ENCODE assay signal across 24 cellular contexts in the genomic region with DNA sequence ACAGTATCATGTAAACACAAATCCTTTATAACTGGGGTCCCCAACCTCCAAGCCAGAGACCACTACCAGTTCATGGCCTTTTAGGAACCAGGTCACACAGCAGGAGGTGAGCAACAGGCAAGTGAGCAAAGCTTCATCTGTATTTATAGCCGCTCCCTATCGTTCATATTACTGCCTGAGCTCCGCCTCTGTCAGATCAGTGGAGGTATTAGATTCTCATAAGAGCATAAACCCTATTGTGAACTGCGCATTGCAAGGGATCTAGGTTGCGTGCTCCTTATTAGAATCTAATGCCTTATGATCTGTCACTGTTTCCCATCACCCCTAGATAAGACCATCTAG. TPM values are rescaled to one million over a fixed set of nuclear protein-coding genes. Genes with fewer than 3 reads are reported as not detected.
A peak's percentile ranks its signal among the peaks of the same experiment; 100 is the strongest.
DNase-seq lines count a peak whose midpoint lies in the region; ATAC-seq and TF ChIP-seq lines count a peak whose summit lies in the region.
"Had no signal": no experiment of that assay in that cellular context is flagged by ENCODE, and none has a peak within 500 bp of the region (broad histone marks: within the 10 kb centered on the region; RNA-seq: fewer than 3 reads in every experiment).

No MANE protein-coding gene starts in this region.

- H3K4me3 Mint-ChIP-seq in type B pancreatic cell: no peak overlapping the region
- H3K4me3 Mint-ChIP-seq: activated naive CD4-positive, alpha-beta T cell treated with anti-CD3 and anti-CD28 coated beads, Interleukin-2, amount 50 U/mL, for 24 hours; activated T-helper 17 cell treated with anti-CD3 and anti-CD28 coated beads, Interleukin-2, amount 50 U/mL, for 72 hours; stimulated activated effector memory CD8-positive, alpha-beta T cell treated with anti-CD3 and anti-CD28 coated beads, Interleukin-12 subunit alpha, Interleukin-12 subunit beta, amount 100 ng/mL, for 72 hours; T-helper 2 cell treated with Interferon-gamma antibody and Interleukin-4, amounts not matched to agents 5 μg/mL and 100 μg/mL, for 36 hours; WTC11 had no signal

- intact Hi-C loops in mucosa of descending colon (cut with DNase I, micrococcal nuclease) (no loop called here), cardiac septum (cut with DNase I) (no loop called here)

- ATAC-seq in left lobe of liver (peak; percentile 29), mucosa of descending colon (no peak)
- ATAC-seq: activated T-helper 17 cell treated with anti-CD3 and anti-CD28 coated beads, Interleukin-2, amount 50 U/mL, for 72 hours; stimulated activated effector memory CD8-positive, alpha-beta T cell treated with anti-CD3 and anti-CD28 coated beads, Interleukin-12 subunit alpha, Interleukin-12 subunit beta, amount 100 ng/mL, for 72 hours; WTC11 had no signal

- peaks cover 7% of the 10 kb centered on the region for H3K4me1 ChIP-seq in mucosa of descending colon (ENCODE audit: low read depth)

- no peak overlapping the region for H3K4me3 ChIP-seq in mucosa of descending colon
- H3K4me3 ChIP-seq: lung, smooth muscle cell had no signal

- peaks cover 16% of the 10 kb centered on the region for H3K36me3 Mint-ChIP-seq in type B pancreatic cell
- H3K36me3 Mint-ChIP-seq: CD14-positive monocyte; stimulated activated effector memory CD8-positive, alpha-beta T cell treated with anti-CD3 and anti-CD28 coated beads, Interleukin-12 subunit alpha, Interleukin-12 subunit beta, amount 100 ng/mL, for 72 hours; WTC11 had no signal

- no peaks in the 10 kb centered on the region for H3K36me3 ChIP-seq in mucosa of descending colon (ENCODE audit: low read depth)

- no peaks in the 10 kb centered on the region for H3K9me3 ChIP-seq in mucosa of descending colon

- H3K27ac Mint-ChIP-seq in type B pancreatic cell: peak overlapping the region; percentile 22
- H3K27ac Mint-ChIP-seq: activated naive CD4-positive, alpha-beta T cell treated with anti-CD3 and anti-CD28 coated beads, Interleukin-2, amount 50 U/mL, for 24 hours; activated T-helper 17 cell treated with anti-CD3 and anti-CD28 coated beads, Interleukin-2, amount 50 U/mL, for 72 hours; stimulated activated effector memory CD8-positive, alpha-beta T cell treated with anti-CD3 and anti-CD28 coated beads, Interleukin-12 subunit alpha, Interleukin-12 subunit beta, amount 100 ng/mL, for 72 hours; T-helper 2 cell treated with Interferon-gamma antibody and Interleukin-4, amounts not matched to agents 5 μg/mL and 100 μg/mL, for 36 hours; WTC11 had no signal

- H3K9me3 Mint-ChIP-seq in type B pancreatic cell: no peaks in the 10 kb centered on the region
- H3K9me3 Mint-ChIP-seq: activated naive CD4-positive, alpha-beta T cell treated with anti-CD3 and anti-CD28 coated beads, Interleukin-2, amount 50 U/mL, for 24 hours; activated T-helper 17 cell treated with anti-CD3 and anti-CD28 coated beads, Interleukin-2, amount 50 U/mL, for 72 hours; stimulated activated effector memory CD8-positive, alpha-beta T cell treated with anti-CD3 and anti-CD28 coated beads, Interleukin-12 subunit alpha, Interleukin-12 subunit beta, amount 100 ng/mL, for 72 hours; T-helper 2 cell treated with Interferon-gamma antibody and Interleukin-4, amounts not matched to agents 5 μg/mL and 100 μg/mL, for 36 hours; WTC11 had no signal

- no peaks in the 10 kb centered on the region for H3K27me3 Mint-ChIP-seq in type B pancreatic cell

- peaks cover 16% of the 10 kb centered on the region for H3K4me1 Mint-ChIP-seq in type B pancreatic cell (ENCODE audit: unreplicated experiment)
- H3K4me1 Mint-ChIP-seq: stimulated activated effector memory CD8-positive, alpha-beta T cell treated with anti-CD3 and anti-CD28 coated beads, Interleukin-12 subunit alpha, Interleukin-12 subunit beta, amount 100 ng/mL, for 72 hours had no signal

- no peak for TF ChIP-seq CTCF in type B pancreatic cell (conservative IDR thresholded peaks at IDR 0.05)
- TF ChIP-seq CTCF in mucosa of descending colon (IDR thresholded peaks at IDR 0.05): no peak

- DNase-seq in DMS53 treated with DMSO at 0.1 percent for 48 hours (lab: John Stamatoyannopoulos, UW; ENCODE audit: unreplicated experiment) (peak; percentile 70), NCI-H82 treated with DMSO at 0.1 percent for 48 hours (lab: John Stamatoyannopoulos, UW; ENCODE audit: unreplicated experiment) (peak; percentile 26), left lobe of liver (ENCODE audit: low spot score) (no peak), type B pancreatic cell (ENCODE audit: extremely low spot score, unreplicated experiment) (no peak), mucosa of descending colon (no peak), cardiac septum (ENCODE audit: low spot score) (no peak), NCI-H748 treated with DMSO at 0.1 percent for 48 hours (lab: John Stamatoyannopoulos, UW) (no peak)
- DNase-seq: activated CD4-positive, alpha-beta T cell treated with anti-CD3 and anti-CD28 coated beads, Interleukin-2, amount 50 U/mL, for 4 hours; activated CD8-positive, alpha-beta memory T cell treated with anti-CD3 and anti-CD28 coated beads, Interleukin-2, amount 50 U/mL, for 48 hours; cortex of kidney; GF-D8; NCI-H1048; NCI-H187 treated with DMSO at 0.1 percent for 48 hours; NCI-H69; stimulated activated CD4-positive, alpha-beta T cell treated with anti-CD3 and anti-CD28 coated beads, Interleukin-2, amount 100 ng/mL, for 24 hours; substantia nigra had no signal

RNA-seq across cellular contexts. Expression of gene LRP6, which starts 49.9 kb away (rescaled TPM):
- total RNA-seq in left lobe of liver (36.3 TPM), type B pancreatic cell (ENCODE audit: low replicate concordance) (57.7 and 64.0 TPM in 2 replicates), mucosa of descending colon (10 to 100 TPM; 32.2 to 57.2 (median 37.2) TPM), cardiac septum (27.4 TPM)

Comparison
In these comparisons a context has a peak if more than half of its experiments do, and no peak if none do; other contexts are left out.
1. DNase-seq: peak in DMS53 treated with DMSO at 0.1 percent for 48 hours (single experiment) and NCI-H82 treated with DMSO at 0.1 percent for 48 hours (single experiment); none in left lobe of liver (single experiment), type B pancreatic cell (single experiment), mucosa of descending colon (0 of 3), cardiac septum (single experiment) and NCI-H748 treated with DMSO at 0.1 percent for 48 hours (single experiment).